17 cellular contexts compared by ENCODE assay signal in genomic region chr2:27170569-27171337, GRCh38. TPM values are rescaled to one million over a fixed set of nuclear protein-coding genes. Genes with fewer than 3 reads are reported as not detected.
A peak's percentile ranks its signal among the peaks of the same experiment; 100 is the strongest.
DNase-seq lines count a peak whose midpoint lies in the region; ATAC-seq and TF ChIP-seq lines count a peak whose summit lies in the region.
"Had no signal": no experiment of that assay in that cellular context is flagged by ENCODE, and none has a peak within 500 bp of the region (broad histone marks: within the 10 kb centered on the region; RNA-seq: fewer than 3 reads in every experiment).

No MANE protein-coding gene starts in this region.

- BruUV-seq in MCF 10A (replicated peaks; lab: Mats Ljungman, UMichigan) (no TSS peak), OCI-LY7 (replicated peaks; lab: Mats Ljungman, UMichigan) (no TSS peak)

- H3K27me3 Mint-ChIP-seq in MCF 10A (ENCODE audit: insufficient read depth, unreplicated experiment) (no peaks in the 10 kb centered on the region), memory B cell (peaks cover 2% of the 10 kb centered on the region)

- POLR2A ChIA-PET in MCF 10A (lab: Yijun Ruan, JAX) (interaction anchor here (0.7 kb wide), 2 partner anchors 53 to 514 kb away, joined by 3 read pairs; no protein-coding TSS in a partner anchor), OCI-LY7 (lab: Charles Lee) (interaction anchor here (0.6 to 1.2 kb wide), 5 partner anchors 16 to 91 kb away, joined by 3 to 6 read pairs (median 4); partner anchors contain the start of gene PREB)

- no peaks in the 10 kb centered on the region for H3K36me3 ChIP-seq in breast epithelium
- peaks cover 4% of the 10 kb centered on the region; the same call in 1 of the 2 replicates for H3K36me3 ChIP-seq in OCI-LY7 (ENCODE audit: insufficient read depth, low read length)
- no peaks in the 10 kb centered on the region for H3K36me3 ChIP-seq in effector memory CD4-positive, alpha-beta T cell (ENCODE audit: control insufficient read depth, insufficient read depth, low read length)
- H3K36me3 ChIP-seq: lower lobe of right lung, prostate gland had no signal

- H3K36me3 Mint-ChIP-seq in MCF 10A (ENCODE audit: insufficient read depth, unreplicated experiment) = no peaks in the 10 kb centered on the region
- no peaks in the 10 kb centered on the region for H3K36me3 Mint-ChIP-seq in memory B cell
- H3K36me3 Mint-ChIP-seq: CD8-positive, alpha-beta T cell; natural killer cell had no signal

- no peaks in the 10 kb centered on the region for H3K27me3 ChIP-seq in breast epithelium
- H3K27me3 ChIP-seq in effector memory CD4-positive, alpha-beta T cell (replicated peaks; ENCODE audit: control insufficient read depth, insufficient read depth, low read length, poor library complexity, severe bottlenecking) = no peaks in the 10 kb centered on the region

- H3K27ac Mint-ChIP-seq in MCF 10A (ENCODE audit: low read depth, unreplicated experiment) (no peak overlapping the region), memory B cell (no peak overlapping the region)
- H3K27ac Mint-ChIP-seq: CD8-positive, alpha-beta T cell; natural killer cell; stimulated activated naive CD8-positive, alpha-beta T cell treated with anti-CD3 and anti-CD28 coated beads, Interleukin-15, Interleukin-2, amounts not matched to agents 100 ng/mL and 50 ng/mL, for 24 hours; T-helper 17 cell had no signal

- no peaks in the 10 kb centered on the region for H3K79me2 ChIP-seq in OCI-LY7 (ENCODE audit: insufficient read depth, low read depth, low read length)

- TF ChIP-seq CTCF in MCF 10A (IDR thresholded peaks at IDR 0.05; ENCODE audit: unreplicated experiment) = no peak
- no peak for TF ChIP-seq CTCF in breast epithelium (IDR thresholded peaks at IDR 0.05)
- TF ChIP-seq CTCF in OCI-LY7 (conservative IDR thresholded peaks at IDR 0.05; ENCODE audit: low read length) = no peak

- ATAC-seq in memory B cell (ENCODE audit: low read depth) = peak; percentile 36

- DNase-seq in MCF 10A (ENCODE audit: unreplicated experiment) = peak; percentile 26
- DNase-seq in breast epithelium (ENCODE audit: low spot score in 2 of 2) = no peak
- DNase-seq in OCI-LY7 (ENCODE audit: low spot score) = peak; percentile 23
- DNase-seq in memory B cell (ENCODE audit: low spot score in 2 of 2) = no peak
- no peak for DNase-seq in C1 segment of cervical spinal cord (lab: John Stamatoyannopoulos, UW)
- DNase-seq in NCI-H2081 treated with DMSO at 0.1 percent for 48 hours (lab: John Stamatoyannopoulos, UW) = no peak
- DNase-seq in effector memory CD4-positive, alpha-beta T cell = no peak
- DNase-seq in LoVo (ENCODE audit: low spot score) = no peak

- H3K4me3 Mint-ChIP-seq in MCF 10A (ENCODE audit: unreplicated experiment) (no peak overlapping the region), memory B cell (peak overlapping the region; percentile 61)
- H3K4me3 Mint-ChIP-seq: natural killer cell; stimulated activated naive CD8-positive, alpha-beta T cell treated with anti-CD3 and anti-CD28 coated beads, Interleukin-15, Interleukin-2, amounts not matched to agents 100 ng/mL and 50 ng/mL, for 24 hours had no signal

- intact Hi-C loops in MCF 10A (cut with micrococcal nuclease) = loop anchor here (2.0 kb wide), 1 partner anchor 20 kb away; no protein-coding TSS in a partner anchor
- intact Hi-C loops in breast epithelium (cut with DNase I; ENCODE audit: low total_unique reads) = no loop called here
- intact Hi-C loops in OCI-LY7 (cut with micrococcal nuclease; ENCODE audit: unreplicated experiment) = loop anchor here (1.0 to 5.0 kb wide), 2 partner anchors 21 to 122 kb away; no protein-coding TSS in a partner anchor

- peak overlapping the region; percentile 80 for H3K4me2 ChIP-seq in OCI-LY7 (ENCODE audit: low read length)

- H2AFZ ChIP-seq in OCI-LY7 (ENCODE audit: low read length) = peak overlapping the region; percentile 94

- TF ChIP-seq POLR2A in breast epithelium (IDR thresholded peaks at IDR 0.05) = no peak

- H3K27ac ChIP-seq in breast epithelium (no peak overlapping the region), OCI-LY7 (ENCODE audit: low read depth, low read length, poor library complexity, severe bottlenecking) (peak overlapping the region; percentile 63)
- no peak overlapping the region for H3K27ac ChIP-seq in effector memory CD4-positive, alpha-beta T cell (ENCODE audit: insufficient read depth, low read length, poor library complexity, severe bottlenecking)
- H3K27ac ChIP-seq: lower lobe of right lung, prostate gland had no signal

- H3K4me1 ChIP-seq in breast epithelium (peaks cover 0 to 3% of the 10 kb centered on the region in 2 donors), OCI-LY7 (ENCODE audit: insufficient read depth, low read length, poor library complexity, severe bottlenecking) (peaks cover 77% of the 10 kb centered on the region)
- no peaks in the 10 kb centered on the region for H3K4me1 ChIP-seq in effector memory CD4-positive, alpha-beta T cell (ENCODE audit: control insufficient read depth, insufficient read depth, low read length, poor library complexity, severe bottlenecking)
- H3K4me1 ChIP-seq: lower lobe of right lung, prostate gland had no signal

- no peak overlapping the region for H3K4me3 ChIP-seq in breast epithelium
- peak overlapping the region; percentile 62 for H3K4me3 ChIP-seq in OCI-LY7 (ENCODE audit: low read depth, low read length, poor library complexity, severe bottlenecking)
- H3K4me3 ChIP-seq in effector memory CD4-positive, alpha-beta T cell (ENCODE audit: insufficient read depth, low read depth, low read length, poor library complexity, severe bottlenecking) = no peak overlapping the region
- H3K4me3 ChIP-seq: prostate gland had no signal

- no peaks in the 10 kb centered on the region for H3K9me3 Mint-ChIP-seq in MCF 10A (ENCODE audit: unreplicated experiment)
- no peaks in the 10 kb centered on the region for H3K9me3 Mint-ChIP-seq in memory B cell
- H3K9me3 Mint-ChIP-seq: CD8-positive, alpha-beta T cell; natural killer cell; stimulated activated naive CD8-positive, alpha-beta T cell treated with anti-CD3 and anti-CD28 coated beads, Interleukin-15, Interleukin-2, amounts not matched to agents 100 ng/mL and 50 ng/mL, for 24 hours had no signal

- H3K9me2 ChIP-seq in OCI-LY7 (ENCODE audit: insufficient read depth, low read length) = no peaks in the 10 kb centered on the region

- H3K9me3 ChIP-seq in breast epithelium = no peaks in the 10 kb centered on the region
- peaks cover 5% of the 10 kb centered on the region; the same call in 1 of the 2 replicates for H3K9me3 ChIP-seq in OCI-LY7 (ENCODE audit: low read length)
- no peaks in the 10 kb centered on the region for H3K9me3 ChIP-seq in effector memory CD4-positive, alpha-beta T cell (ENCODE audit: control insufficient read depth, low read length)
- H3K9me3 ChIP-seq: lower lobe of right lung, prostate gland had no signal

- H3K4me1 Mint-ChIP-seq in MCF 10A (ENCODE audit: insufficient read depth, unreplicated experiment) (peaks cover 7% of the 10 kb centered on the region), memory B cell (peaks cover 6% of the 10 kb centered on the region)

- CTCF ChIA-PET in MCF 10A (lab: Yijun Ruan, JAX) (interaction anchor here (0.6 to 2.4 kb wide), 14 partner anchors 8 to 777 kb away, joined by 3 to 27 read pairs (median 4); partner anchors contain the start of gene TCF23), OCI-LY7 (lab: Charles Lee; ENCODE audit: unreplicated experiment) (interaction anchor here (0.7 to 1.2 kb wide), 3 partner anchors 21 to 68 kb away, joined by 3 to 5 read pairs (median 3); no protein-coding TSS in a partner anchor)

- H4K20me1 ChIP-seq in OCI-LY7 (ENCODE audit: insufficient read depth, low read length) = no peaks in the 10 kb centered on the region

RNA-seq across cellular contexts. Expression of gene TCF23, which starts 21.9 kb away (rescaled TPM):
- total RNA-seq in MCF 10A (2022) = not detected in 2 replicates
- not detected for total RNA-seq in breast epithelium
- not detected in 2 replicates for total RNA-seq in OCI-LY7 (2014; rRNA removed; shearing (Covaris generic))
- total RNA-seq in OCI-LY7 (2022) = 0.25 TPM in 1 of 2 replicates, not detected in the other
- total RNA-seq: CD8-positive, alpha-beta T cell; epithelial cell of proximal tubule; H4; natural killer cell; T-helper 17 cell had no signal

RNA-seq across cellular contexts. Expression of gene PRR30, which starts 31.5 kb away (rescaled TPM):
- total RNA-seq in MCF 10A (2022) (not detected in 2 replicates), breast epithelium (not detected), OCI-LY7 (2022) (not detected in 2 replicates)
- total RNA-seq in OCI-LY7 (2014; rRNA removed; shearing (Covaris generic)) = not detected in 2 replicates
- total RNA-seq: CD8-positive, alpha-beta T cell; epithelial cell of proximal tubule; H4; lower lobe of right lung; natural killer cell; T-helper 17 cell; ureter had no signal

RNA-seq across cellular contexts. Expression of gene PREB, which starts 36.3 kb away (rescaled TPM):
- 55.1 and 68.5 TPM in 2 replicates for total RNA-seq in MCF 10A (2022)
- 100 to 1,000 TPM in 1 of 3 donors, 10 to 100 TPM in 2; 51.5 to 113 (median 69.4) TPM for total RNA-seq in breast epithelium
- total RNA-seq in OCI-LY7 (2014; rRNA removed; shearing (Covaris generic)) = 113 and 116 TPM in 2 replicates
- total RNA-seq in OCI-LY7 (2022) = 96.8 and 106 TPM in 2 replicates

RNA-seq across cellular contexts. Expression of gene ATRAID, which starts 41.1 kb away (rescaled TPM):
- 115 and 122 TPM in 2 replicates for total RNA-seq in MCF 10A (2022)
- 100 to 1,000 TPM; 146 to 243 (median 177) TPM for total RNA-seq in breast epithelium
- total RNA-seq in OCI-LY7 (2014; rRNA removed; shearing (Covaris generic)) = 75.4 and 93.3 TPM in 2 replicates
- total RNA-seq in OCI-LY7 (2022) = 92.7 and 92.8 TPM in 2 replicates

RNA-seq across cellular contexts. Expression of gene SLC5A6, which starts 41.3 kb away (rescaled TPM):
- total RNA-seq in MCF 10A (2022) = 25.9 and 26.9 TPM in 2 replicates
- total RNA-seq in breast epithelium = 10 to 100 TPM; 43.4 to 86.2 (median 84.9) TPM
- 50.1 and 55.5 TPM in 2 replicates for total RNA-seq in OCI-LY7 (2014; rRNA removed; shearing (Covaris generic))
- total RNA-seq in OCI-LY7 (2022) = 47.9 and 60.1 TPM in 2 replicates

Comparison
In these comparisons a context has a peak if more than half of its experiments do, and no peak if none do; other contexts are left out.
1. DNase-seq: peak in MCF 10A (single experiment) and OCI-LY7 (single experiment); none in breast epithelium (0 of 2), memory B cell (0 of 2), C1 segment of cervical spinal cord (0 of 14), NCI-H2081 treated with DMSO at 0.1 percent for 48 hours (single experiment), effector memory CD4-positive, alpha-beta T cell (0 of 3) and LoVo (single experiment).